In the genomic region with DNA sequence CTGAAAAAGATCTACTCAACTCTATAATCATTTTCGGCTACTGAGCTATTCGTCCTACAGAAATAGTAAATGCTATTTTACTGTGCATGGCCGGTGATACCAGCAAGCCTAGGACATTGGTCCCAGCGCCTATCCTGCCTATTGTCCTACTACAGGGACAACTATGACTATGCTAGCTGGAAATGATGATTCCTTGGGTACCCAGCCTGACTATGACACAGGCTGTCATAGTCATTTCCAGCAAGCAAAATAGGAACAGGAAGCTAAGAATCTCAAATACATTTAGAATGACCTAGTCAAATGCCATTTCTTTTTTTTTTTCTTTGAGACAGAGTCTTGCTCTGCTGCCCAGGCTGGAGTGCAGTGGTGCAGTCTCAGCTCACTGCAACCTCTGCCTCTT, we compare ENCODE assay signal across 15 cellular contexts.
A peak's percentile ranks its signal among the peaks of the same experiment; 100 is the strongest.
DNase-seq lines count a peak whose midpoint lies in the region; ATAC-seq and TF ChIP-seq lines count a peak whose summit lies in the region.
"Had no signal": no experiment of that assay in that cellular context is flagged by ENCODE, and none has a peak within 500 bp of the region (broad histone marks: within the 10 kb centered on the region; RNA-seq: fewer than 3 reads in every experiment).

No MANE protein-coding gene starts in this region.

- H3K4me1 ChIP-seq in Loucy (ENCODE audit: insufficient read depth, low read length, poor library complexity, severe bottlenecking): peaks cover 28% of the 10 kb centered on the region

- peak overlapping the region; percentile 97 for H3K27ac ChIP-seq in caudate nucleus (ENCODE audit: low read depth, low read length)
- peak overlapping the region; percentile 92 for H3K27ac ChIP-seq in layer of hippocampus (ENCODE audit: low read depth, low read length)
- H3K27ac ChIP-seq: GM23248 had no signal

- H3K79me2 ChIP-seq in Loucy (ENCODE audit: insufficient read depth, low read length): no peaks in the 10 kb centered on the region

- no peak overlapping the region for H3K9ac ChIP-seq in Loucy (ENCODE audit: low read depth, low read length, poor library complexity, severe bottlenecking)
- H3K9ac ChIP-seq: GM23248 had no signal

- H3K36me3 ChIP-seq in Loucy (ENCODE audit: insufficient read depth, low read length): no peaks in the 10 kb centered on the region

- DNase-seq in caudate nucleus (lab: John Stamatoyannopoulos, UW) (no peak), NCI-H2227 treated with DMSO at 0.1 percent for 48 hours (lab: John Stamatoyannopoulos, UW) (no peak), NCI-H2107 (lab: John Stamatoyannopoulos, UW) (no peak)
- DNase-seq: C1 segment of cervical spinal cord; CD8-positive, alpha-beta T cell; COR-L47; DND-41; GF-D8; GM23248; H7; IMR-90 had no signal

- no peak for ATAC-seq in HG03439 (IDR thresholded peaks at IDR 0.05; ENCODE audit: unreplicated experiment)
- ATAC-seq in HG02870 (IDR thresholded peaks at IDR 0.05; ENCODE audit: unreplicated experiment): no peak
- ATAC-seq: CD8-positive, alpha-beta T cell had no signal

- no peak overlapping the region for H3K4me3 ChIP-seq in Loucy (ENCODE audit: low read length, poor library complexity, severe bottlenecking)
- H3K4me3 ChIP-seq: GM23248 had no signal

- no peaks in the 10 kb centered on the region for H3K9me2 ChIP-seq in Loucy (replicated peaks; ENCODE audit: low read depth, low read length)

- H3K27me3 ChIP-seq in Loucy (ENCODE audit: insufficient read depth, low read length, poor library complexity, severe bottlenecking) (no peaks in the 10 kb centered on the region), layer of hippocampus (ENCODE audit: control insufficient read depth, insufficient read depth, low read length) (no peaks in the 10 kb centered on the region)

- no peak for TF ChIP-seq CTCF in Loucy (conservative IDR thresholded peaks at IDR 0.05; ENCODE audit: low read length)

- H4K20me1 ChIP-seq in Loucy (ENCODE audit: insufficient read depth, low read length, poor library complexity, severe bottlenecking): no peaks in the 10 kb centered on the region

- H3K4me2 ChIP-seq in Loucy (ENCODE audit: low read depth, low read length, poor library complexity, severe bottlenecking): no peak overlapping the region

- H2AFZ ChIP-seq in Loucy (ENCODE audit: low read length): peak overlapping the region; percentile 22; the same call in 1 of the 2 replicates
- H2AFZ ChIP-seq: GM23248 had no signal

- H3F3A ChIP-seq in Loucy (ENCODE audit: low read depth): no peaks in the 10 kb centered on the region

- H3K9me3 ChIP-seq in Loucy (ENCODE audit: insufficient read depth, low read depth, low read length): no peaks in the 10 kb centered on the region
